ENCODE assay signal across 14 cellular contexts in genomic region chr1:24717867-24718650, GRCh38. TPM values are rescaled to one million over a fixed set of nuclear protein-coding genes. Genes with fewer than 3 reads are reported as not detected.
DNase-seq lines count a peak whose midpoint lies in the region; ATAC-seq and TF ChIP-seq lines count a peak whose summit lies in the region.
"Had no signal": no experiment of that assay in that cellular context is flagged by ENCODE, and none has a peak within 500 bp of the region (broad histone marks: within the 10 kb centered on the region; RNA-seq: fewer than 3 reads in every experiment).

No MANE protein-coding gene starts in this region.

- H3K27ac ChIP-seq in angular gyrus (ENCODE audit: low read depth, low read length) (peak overlapping the region; percentile 78), foreskin keratinocyte (no peak overlapping the region), SJCRH30 (no peak overlapping the region)
- H3K27ac ChIP-seq: parathyroid adenoma, WERI-Rb-1 had no signal

- no peak overlapping the region for H3K4me3 ChIP-seq in SJCRH30

- H3K36me3 ChIP-seq in SJCRH30, result no peaks in the 10 kb centered on the region
- H3K36me3 ChIP-seq: WERI-Rb-1 had no signal

- H3K4me1 ChIP-seq in foreskin keratinocyte, result no peaks in the 10 kb centered on the region
- peaks cover 8% of the 10 kb centered on the region for H3K4me1 ChIP-seq in SJCRH30
- H3K4me1 ChIP-seq: parathyroid adenoma had no signal

- TF ChIP-seq CTCF in foreskin keratinocyte (conservative IDR thresholded peaks at IDR 0.05), result no peak

- no peak for ATAC-seq in foreskin keratinocyte
- ATAC-seq: activated CD8-positive, alpha-beta T cell treated with anti-CD3 and anti-CD28 coated beads for 36 hours had no signal

- no peaks in the 10 kb centered on the region for H3K9me3 ChIP-seq in SJCRH30 (replicated peaks)

- H3K27me3 ChIP-seq in foreskin keratinocyte, result no peaks in the 10 kb centered on the region
- H3K27me3 ChIP-seq in SJCRH30, result no peaks in the 10 kb centered on the region

- peak in 13 of 14 donors; percentile 45 to 91 (median 76) for DNase-seq in C1 segment of cervical spinal cord (lab: John Stamatoyannopoulos, UW)
- peak; percentile 2 for DNase-seq in iPS-NIHi7 (ENCODE audit: extremely low spot score)
- peak; percentile 99 for DNase-seq in pons (ENCODE audit: low spot score)
- no peak for DNase-seq in cerebellar cortex (ENCODE audit: low spot score)
- DNase-seq in foreskin keratinocyte, result no peak
- DNase-seq in SJCRH30, result no peak
- DNase-seq in NCI-H748 treated with DMSO at 0.1 percent for 48 hours (lab: John Stamatoyannopoulos, UW), result no peak
- DNase-seq: activated CD8-positive, alpha-beta T cell treated with anti-CD3 and anti-CD28 coated beads for 36 hours; activated effector memory CD4-positive, alpha-beta T cell treated with Interleukin-2 at 50 U/mL for 16 hours; NCI-H1694; NCI-H345; WERI-Rb-1 had no signal

RNA-seq across cellular contexts. Expression of gene CLIC4, which starts 27.2 kb away (rescaled TPM):
- 107 and 159 TPM in 2 replicates for total RNA-seq in foreskin keratinocyte
- 38.7 and 48.3 TPM in 2 replicates for polyA plus RNA-seq in foreskin keratinocyte
- total RNA-seq in SJCRH30 (2014; rRNA removed; shearing (Covaris generic)), result 157 and 169 TPM in 2 replicates

Comparison
In these comparisons a context has a peak if more than half of its experiments do, and no peak if none do; other contexts are left out.
1. DNase-seq: peak in C1 segment of cervical spinal cord (13 of 14), iPS-NIHi7 (single experiment) and pons (single experiment); none in cerebellar cortex (single experiment), foreskin keratinocyte (0 of 2), SJCRH30 (0 of 2) and NCI-H748 treated with DMSO at 0.1 percent for 48 hours (single experiment).